In genomic region chr17:76868176-76868668, GRCh38 we compare ENCODE assay signal across 8 cellular contexts.
DNase-seq lines count a peak whose midpoint lies in the region; ATAC-seq and TF ChIP-seq lines count a peak whose summit lies in the region.

A gene with protein sequence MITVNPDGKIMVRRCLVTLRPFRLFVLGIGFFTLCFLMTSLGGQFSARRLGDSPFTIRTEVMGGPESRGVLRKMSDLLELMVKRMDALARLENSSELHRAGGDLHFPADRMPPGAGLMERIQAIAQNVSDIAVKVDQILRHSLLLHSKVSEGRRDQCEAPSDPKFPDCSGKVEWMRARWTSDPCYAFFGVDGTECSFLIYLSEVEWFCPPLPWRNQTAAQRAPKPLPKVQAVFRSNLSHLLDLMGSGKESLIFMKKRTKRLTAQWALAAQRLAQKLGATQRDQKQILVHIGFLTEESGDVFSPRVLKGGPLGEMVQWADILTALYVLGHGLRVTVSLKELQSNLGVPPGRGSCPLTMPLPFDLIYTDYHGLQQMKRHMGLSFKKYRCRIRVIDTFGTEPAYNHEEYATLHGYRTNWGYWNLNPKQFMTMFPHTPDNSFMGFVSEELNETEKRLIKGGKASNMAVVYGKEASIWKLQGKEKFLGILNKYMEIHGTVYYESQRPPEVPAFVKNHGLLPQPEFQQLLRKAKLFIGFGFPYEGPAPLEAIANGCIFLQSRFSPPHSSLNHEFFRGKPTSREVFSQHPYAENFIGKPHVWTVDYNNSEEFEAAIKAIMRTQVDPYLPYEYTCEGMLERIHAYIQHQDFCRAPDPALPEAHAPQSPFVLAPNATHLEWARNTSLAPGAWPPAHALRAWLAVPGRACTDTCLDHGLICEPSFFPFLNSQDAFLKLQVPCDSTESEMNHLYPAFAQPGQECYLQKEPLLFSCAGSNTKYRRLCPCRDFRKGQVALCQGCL (plus strand): TSS chr17:76868404. CDS start chr17:76869030, 626 bp downstream.

- no peaks in the 10 kb centered on the region for H3K36me3 ChIP-seq in GM06990 (ENCODE audit: control insufficient read depth, insufficient read depth, low read length)

- DNase-seq in GM06990 (ENCODE audit: extremely low read depth, insufficient read length) (peak; percentile 79), NCI-H774 (lab: John Stamatoyannopoulos, UW) (peak; percentile 92), epidermal melanocyte (ENCODE audit: insufficient read length, low spot score) (peak; percentile 90), middle frontal gyrus (ENCODE audit: extremely low spot score, low spot score) (peak; percentile 68)
- peak; percentile 92 for DNase-seq in activated CD8-positive, alpha-beta memory T cell treated with anti-CD3 and anti-CD28 coated beads, Interleukin-2, amount 50 U/mL, for 48 hours
- peak; percentile 42 to 52 for DNase-seq in stimulated activated CD8-positive, alpha-beta memory T cell treated with anti-CD3 and anti-CD28 coated beads, Interleukin-4, amount 100 ng/mL, for 1 hour (ENCODE audit: low read depth in 2 of 2, low spot score in 1 of 2)

- peak; percentile 70 for ATAC-seq in HG03108 (IDR thresholded peaks at IDR 0.05; ENCODE audit: unreplicated experiment)
- ATAC-seq in HG03097 (IDR thresholded peaks at IDR 0.05; ENCODE audit: low FRiP score, unreplicated experiment), result no peak

- H3K27me3 ChIP-seq in GM06990 (replicated peaks; ENCODE audit: control insufficient read depth, insufficient read depth, low read length), result peaks cover 1% of the 10 kb centered on the region

- TF ChIP-seq CTCF in GM06990 (IDR thresholded peaks at IDR 0.05; ENCODE audit: insufficient read depth, low read length, poor library complexity, severe bottlenecking), result peak; percentile 20

- H3K4me3 ChIP-seq in GM06990 (replicated peaks; ENCODE audit: low read depth, low read length), result no peak within 1 kb of the TSS
